20 cellular contexts compared by ENCODE assay signal in the genomic region with DNA sequence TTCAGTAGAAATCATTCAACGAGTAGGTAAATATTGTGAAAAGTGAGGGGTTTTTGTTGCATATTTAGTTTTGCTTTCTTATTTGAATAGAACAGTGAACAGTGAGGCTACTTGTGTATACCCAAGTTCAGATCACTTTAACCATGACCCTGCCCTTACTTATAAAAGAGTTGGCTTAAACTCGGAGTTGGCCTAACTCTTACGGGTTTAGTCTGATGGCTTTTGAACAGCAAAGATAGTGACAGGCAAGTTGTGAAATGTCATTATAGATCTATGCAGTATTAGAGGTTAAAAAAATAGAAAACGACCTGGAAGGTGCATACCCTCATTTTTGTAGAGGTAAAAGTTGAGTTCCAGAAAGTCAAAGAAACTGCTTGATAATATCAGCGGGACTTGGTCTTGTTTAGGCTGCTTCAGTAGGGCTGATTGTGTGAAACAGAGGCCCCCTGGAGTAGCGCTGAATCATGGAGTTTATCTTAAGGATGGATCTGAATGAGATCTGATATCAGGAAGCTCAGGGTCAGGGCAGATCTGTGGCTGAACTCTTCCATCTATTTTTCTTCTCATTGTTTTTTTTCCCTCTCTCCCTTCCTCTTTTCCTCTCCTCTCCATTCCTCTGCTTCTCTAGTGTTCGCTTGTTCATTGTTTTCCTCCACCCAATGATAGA.
DNase-seq lines count a peak whose midpoint lies in the region; ATAC-seq and TF ChIP-seq lines count a peak whose summit lies in the region.
"Had no signal": no experiment of that assay in that cellular context is flagged by ENCODE, and none has a peak within 500 bp of the region (broad histone marks: within the 10 kb centered on the region; RNA-seq: fewer than 3 reads in every experiment).

No MANE protein-coding gene starts in this region.

- ATAC-seq in upper lobe of right lung = no peak

- peak overlapping the region; percentile 37 for H3K27ac Mint-ChIP-seq in activated CD4-positive, alpha-beta T cell treated with anti-CD3 and anti-CD28 coated beads, Interleukin-2, amount 10 ng/mL, durations not matched to agents 7 days and 5 days
- peak overlapping the region; percentile 28 for H3K27ac Mint-ChIP-seq in endodermal cell
- H3K27ac Mint-ChIP-seq in progenitor cell of endocrine pancreas = peak overlapping the region; percentile 23

- H3K36me3 ChIP-seq in endodermal cell (ENCODE audit: control insufficient read depth, insufficient read depth, low read length) = peaks cover 4% of the 10 kb centered on the region
- H3K36me3 ChIP-seq in upper lobe of right lung = no peaks in the 10 kb centered on the region
- H3K36me3 ChIP-seq in BE2C = no peaks in the 10 kb centered on the region
- H3K36me3 ChIP-seq: MG63 had no signal

- no peak overlapping the region for H3K4me3 ChIP-seq in endodermal cell (ENCODE audit: low read length)
- H3K4me3 ChIP-seq in upper lobe of right lung = no peak overlapping the region
- no peak overlapping the region for H3K4me3 ChIP-seq in BE2C (ENCODE audit: low read depth, low read length)
- H3K4me3 ChIP-seq: GM23248, MG63, PC-9 had no signal

- peaks cover 6% of the 10 kb centered on the region for H3K4me1 Mint-ChIP-seq in activated CD4-positive, alpha-beta T cell treated with anti-CD3 and anti-CD28 coated beads, Interleukin-2, amount 10 ng/mL, durations not matched to agents 7 days and 5 days
- H3K4me1 Mint-ChIP-seq in endodermal cell (peaks cover 9% of the 10 kb centered on the region), progenitor cell of endocrine pancreas (ENCODE audit: low read depth) (peaks cover 7% of the 10 kb centered on the region)

- H3K27ac ChIP-seq in endodermal cell (ENCODE audit: low read depth, low read length) (no peak overlapping the region), upper lobe of right lung (no peak overlapping the region)
- H3K27ac ChIP-seq: C4-2B, GM23248, PC-9 had no signal

- H3K36me3 Mint-ChIP-seq in activated CD4-positive, alpha-beta T cell treated with anti-CD3 and anti-CD28 coated beads, Interleukin-2, amount 10 ng/mL, durations not matched to agents 7 days and 5 days (ENCODE audit: low read depth) = peaks cover 13% of the 10 kb centered on the region
- H3K36me3 Mint-ChIP-seq in endodermal cell (ENCODE audit: low read depth) = peaks cover 3% of the 10 kb centered on the region
- H3K36me3 Mint-ChIP-seq in progenitor cell of endocrine pancreas (ENCODE audit: insufficient read depth) = no peaks in the 10 kb centered on the region

- no peak for DNase-seq in activated CD4-positive, alpha-beta T cell treated with anti-CD3 and anti-CD28 coated beads, Interleukin-2, amount 10 ng/mL, durations not matched to agents 7 days and 5 days
- no peak for DNase-seq in activated CD4-positive, alpha-beta T cell treated with anti-CD3 and anti-CD28 coated beads, Interleukin-2, amount 50 U/mL, for 48 hours
- DNase-seq in SK-N-DZ (ENCODE audit: low spot score) (peak; percentile 11), endodermal cell (peak; percentile 51), progenitor cell of endocrine pancreas (ENCODE audit: low spot score, unreplicated experiment) (no peak), upper lobe of right lung (no peak), NCI-H345 treated with DMSO at 0.1 percent for 48 hours (lab: John Stamatoyannopoulos, UW; ENCODE audit: unreplicated experiment) (no peak), BE2C (no peak)
- DNase-seq: 8988T, COR-L47, DMS79, GM23248, KG1, MG63, NCI-H1105 treated with DMSO at 0.1 percent for 48 hours, NCI-H187, NCI-H446 treated with DMSO at 0.1 percent for 48 hours, NCI-H748 treated with DMSO at 0.1 percent for 48 hours, PC-9 had no signal

- H3K4me1 ChIP-seq in endodermal cell (ENCODE audit: control insufficient read depth, insufficient read depth, low read length) (no peaks in the 10 kb centered on the region), upper lobe of right lung (no peaks in the 10 kb centered on the region), BE2C (no peaks in the 10 kb centered on the region)

- POLR2A ChIA-PET in activated CD4-positive, alpha-beta T cell treated with anti-CD3 and anti-CD28 coated beads, Interleukin-2, amount 10 ng/mL, durations not matched to agents 7 days and 5 days (lab: Charles Lee) = interaction anchor here (0.6 to 0.7 kb wide), 2 partner anchors 108 to 405 kb away, joined by 3 to 6 read pairs; no protein-coding TSS in a partner anchor

- no peak overlapping the region for H3K4me3 Mint-ChIP-seq in activated CD4-positive, alpha-beta T cell treated with anti-CD3 and anti-CD28 coated beads, Interleukin-2, amount 10 ng/mL, durations not matched to agents 7 days and 5 days
- H3K4me3 Mint-ChIP-seq in endodermal cell (no peak overlapping the region), progenitor cell of endocrine pancreas (ENCODE audit: low read depth) (no peak overlapping the region)

- CTCF ChIA-PET in activated CD4-positive, alpha-beta T cell treated with anti-CD3 and anti-CD28 coated beads, Interleukin-2, amount 10 ng/mL, durations not matched to agents 7 days and 5 days (lab: Charles Lee) = interaction anchor here (0.7 to 1.0 kb wide), 2 partner anchors 31 to 83 kb away, joined by 3 read pairs; no protein-coding TSS in a partner anchor

- H3K27me3 Mint-ChIP-seq in activated CD4-positive, alpha-beta T cell treated with anti-CD3 and anti-CD28 coated beads, Interleukin-2, amount 10 ng/mL, durations not matched to agents 7 days and 5 days = no peaks in the 10 kb centered on the region
- H3K27me3 Mint-ChIP-seq in endodermal cell (ENCODE audit: insufficient read depth) = no peaks in the 10 kb centered on the region
- H3K27me3 Mint-ChIP-seq in progenitor cell of endocrine pancreas = no peaks in the 10 kb centered on the region

- H3K9ac ChIP-seq in endodermal cell (ENCODE audit: extremely low read depth, low read length, poor library complexity, severe bottlenecking) = no peak overlapping the region
- H3K9ac ChIP-seq: GM23248 had no signal

- H3K9me3 ChIP-seq in endodermal cell (ENCODE audit: control insufficient read depth, low read length) (peaks cover 8% of the 10 kb centered on the region), upper lobe of right lung (no peaks in the 10 kb centered on the region), BE2C (no peaks in the 10 kb centered on the region)
- H3K9me3 ChIP-seq: MG63 had no signal

- TF ChIP-seq CTCF in endodermal cell (conservative IDR thresholded peaks at IDR 0.05) = no peak
- no peak for TF ChIP-seq CTCF in progenitor cell of endocrine pancreas (IDR thresholded peaks at IDR 0.05; ENCODE audit: unreplicated experiment)
- TF ChIP-seq CTCF in upper lobe of right lung (IDR thresholded peaks at IDR 0.05) = no peak
- no peak for TF ChIP-seq CTCF in BE2C (IDR thresholded peaks at IDR 0.05; ENCODE audit: low read depth, low read length)

- no peaks in the 10 kb centered on the region for H3K27me3 ChIP-seq in endodermal cell (ENCODE audit: control insufficient read depth, insufficient read depth, low read length, poor library complexity, severe bottlenecking)
- no peaks in the 10 kb centered on the region for H3K27me3 ChIP-seq in upper lobe of right lung
- no peaks in the 10 kb centered on the region for H3K27me3 ChIP-seq in BE2C
- H3K27me3 ChIP-seq: MG63 had no signal

- WGBS in endodermal cell (ENCODE audit: insufficient coverage in 1 of 2, insufficient read length in 1 of 2), 2 experiments = 86 to 96% methylated on average over 4 to 7 of the region's 7 CpGs

- intact Hi-C loops in upper lobe of right lung (cut with DNase I) = no loop called here

- no peaks in the 10 kb centered on the region for H3K9me3 Mint-ChIP-seq in activated CD4-positive, alpha-beta T cell treated with anti-CD3 and anti-CD28 coated beads, Interleukin-2, amount 10 ng/mL, durations not matched to agents 7 days and 5 days
- H3K9me3 Mint-ChIP-seq in endodermal cell = no peaks in the 10 kb centered on the region
- no peaks in the 10 kb centered on the region for H3K9me3 Mint-ChIP-seq in progenitor cell of endocrine pancreas (ENCODE audit: low read depth)

Comparison
In these comparisons a context has a peak if more than half of its experiments do, and no peak if none do; other contexts are left out.
1. DNase-seq: peak in SK-N-DZ (single experiment) and endodermal cell (single experiment); none in activated CD4-positive, alpha-beta T cell treated with anti-CD3 and anti-CD28 coated beads, Interleukin-2, amount 10 ng/mL, durations not matched to agents 7 days and 5 days (single experiment), activated CD4-positive, alpha-beta T cell treated with anti-CD3 and anti-CD28 coated beads, Interleukin-2, amount 50 U/mL, for 48 hours (0 of 2), progenitor cell of endocrine pancreas (single experiment), upper lobe of right lung (single experiment), NCI-H345 treated with DMSO at 0.1 percent for 48 hours (single experiment) and BE2C (single experiment).
2. Peak in every context shown above with its lines, with median percentiles within 50 percentile points of each other: H3K27ac Mint-ChIP-seq.